Comparison of ENCODE assay signal across 7 cellular contexts in the genomic region with DNA sequence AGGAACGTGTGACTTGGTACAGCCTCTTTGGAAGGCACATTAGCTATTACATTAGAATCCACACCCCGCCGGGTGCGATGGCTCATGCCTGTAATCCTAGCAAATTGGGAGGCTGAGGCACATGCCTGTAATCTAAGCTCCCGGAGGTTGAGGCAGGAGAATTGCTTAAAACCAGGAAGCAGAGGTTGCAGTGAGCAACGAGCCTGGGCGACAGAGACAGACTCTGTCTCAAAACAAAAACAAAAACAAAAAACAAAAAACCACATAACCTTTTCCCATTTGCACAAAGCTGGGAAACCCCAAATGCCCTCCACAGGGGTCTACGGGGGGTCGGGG.
DNase-seq lines count a peak whose midpoint lies in the region; ATAC-seq, FAIRE-seq and TF ChIP-seq lines count a peak whose summit lies in the region.
"Not testable (repeated sequence)": the region's sequence is repeated elsewhere in the genome, so short reads cannot be mapped to it uniquely, and the experiment has no call there.

No MANE protein-coding gene starts in this region.

- not testable (repeated sequence) for H3K9me2 ChIP-seq in SU-DHL-6 (replicated peaks; ENCODE audit: insufficient read depth, low read length)

- H3K4me1 ChIP-seq in GM12878 (ENCODE audit: control insufficient read depth, insufficient read depth, low read length) (peaks cover 25% of the 10 kb centered on the region), heart right ventricle (peaks cover 34 to 88% (median 73%) of the 10 kb centered on the region in 9 donors)

- CTCF ChIA-PET in CD4-positive, alpha-beta T cell (lab: Charles Lee); activated CD8-positive, alpha-beta memory T cell treated with anti-CD3 and anti-CD28 coated beads, Interleukin-2, amount 10 ng/mL, durations not matched to agents 7 days and 5 days (lab: Charles Lee); GM12878 (lab: Yijun Ruan, JAX): not testable (repeated sequence)

- peak overlapping the region; percentile 20 for H3K4me3 Mint-ChIP-seq in CD4-positive, alpha-beta T cell
- H3K4me3 Mint-ChIP-seq in HFFc6 = peak overlapping the region; percentile 70
- H3K4me3 Mint-ChIP-seq in activated CD8-positive, alpha-beta memory T cell treated with anti-CD3 and anti-CD28 coated beads, Interleukin-2, amount 10 ng/mL, durations not matched to agents 7 days and 5 days = peak overlapping the region; percentile 100

- not testable (repeated sequence) for TF ChIP-seq POLR2A in GM12878 (IDR thresholded peaks at IDR 0.05; ENCODE audit: low read depth, low read length)

- peaks cover 66% of the 10 kb centered on the region for H3K79me2 ChIP-seq in SU-DHL-6 (ENCODE audit: insufficient read depth, low read length)
- H3K79me2 ChIP-seq in GM12878 (ENCODE audit: control insufficient read depth, insufficient read depth, low read length) = peaks cover 68% of the 10 kb centered on the region

- WGBS in GM12878 (ENCODE audit: insufficient coverage, insufficient replicate concordance, low lambda C conversion rate, missing lambda C conversion rate) = 42% methylated on average over 8 of the region's 9 CpGs
- WGBS in heart right ventricle, 2 donors = 44 to 61% methylated on average over 8 of the region's 9 CpGs

- intact Hi-C loops in CD4-positive, alpha-beta T cell (cut with DNase I, micrococcal nuclease); GM12878 (cut with micrococcal nuclease; ENCODE audit: unreplicated experiment); heart right ventricle (cut with DNase I): not testable (repeated sequence)

- H3K36me3 ChIP-seq in SU-DHL-6 (ENCODE audit: low read length); GM12878 (ENCODE audit: control insufficient read depth in 2 of 2, insufficient read depth in 2 of 2, low read length in 1 of 2): not testable (repeated sequence)
- H3K36me3 ChIP-seq in heart right ventricle = peaks cover 0 to 16% (median 0%) of the 10 kb centered on the region in 9 donors

- not testable (repeated sequence) for H2AFZ ChIP-seq in SU-DHL-6 (ENCODE audit: low read depth, low read length, severe bottlenecking); GM12878 (ENCODE audit: control insufficient read depth, low read depth, low read length)

- peaks cover 52% of the 10 kb centered on the region for H3K36me3 Mint-ChIP-seq in CD4-positive, alpha-beta T cell (ENCODE audit: low read depth)
- H3K36me3 Mint-ChIP-seq in HFFc6 (ENCODE audit: low read depth) = peaks cover 41% of the 10 kb centered on the region
- H3K36me3 Mint-ChIP-seq in activated CD8-positive, alpha-beta memory T cell treated with anti-CD3 and anti-CD28 coated beads, Interleukin-2, amount 10 ng/mL, durations not matched to agents 7 days and 5 days = peaks cover 41% of the 10 kb centered on the region

- not testable (repeated sequence) for H3K27ac ChIP-seq in CD4-positive, alpha-beta T cell (ENCODE audit: low read depth, low read length); SU-DHL-6 (ENCODE audit: low read depth, low read length)
- H3K27ac ChIP-seq in GM12878 (ENCODE audit: control insufficient read depth, insufficient read depth) (peak overlapping the region; percentile 54; the same call in 1 of the 2 replicates), heart right ventricle (peak overlapping the region; percentile 50 to 92 (median 69))

- TF ChIP-seq EP300 in GM12878 (IDR thresholded peaks at IDR 0.05; ENCODE audit: borderline replicate concordance in 1 of 2, control insufficient read depth in 1 of 2, low read depth in 2 of 2, low read length in 2 of 2) = not testable (repeated sequence)

- H3F3A ChIP-seq in SU-DHL-6 (ENCODE audit: insufficient read depth) = peaks cover 13% of the 10 kb centered on the region

- not testable (repeated sequence) for H3K27ac Mint-ChIP-seq in CD4-positive, alpha-beta T cell; HFFc6
- H3K27ac Mint-ChIP-seq in activated CD8-positive, alpha-beta memory T cell treated with anti-CD3 and anti-CD28 coated beads, Interleukin-2, amount 10 ng/mL, durations not matched to agents 7 days and 5 days = peak overlapping the region; percentile 81

- in situ Hi-C loops in GM12878 (cut with MboI) = not testable (repeated sequence)

- not testable (repeated sequence) for BruUV-seq in GM12878 (replicated peaks; lab: Mats Ljungman, UMichigan)

- not testable (repeated sequence) for FAIRE-seq in GM12878 (lab: Jason Lieb, UNC)

- not testable (repeated sequence) for H3K27me3 Mint-ChIP-seq in CD4-positive, alpha-beta T cell; activated CD8-positive, alpha-beta memory T cell treated with anti-CD3 and anti-CD28 coated beads, Interleukin-2, amount 10 ng/mL, durations not matched to agents 7 days and 5 days
- peaks cover 15% of the 10 kb centered on the region for H3K27me3 Mint-ChIP-seq in HFFc6 (ENCODE audit: insufficient read depth)

- H3K9ac ChIP-seq in SU-DHL-6 (ENCODE audit: low read length); GM12878 (ENCODE audit: control insufficient read depth, insufficient read depth, low read length): not testable (repeated sequence)

- not testable (repeated sequence) for ATAC-seq in CD4-positive, alpha-beta T cell (ENCODE audit: poor library complexity); activated CD8-positive, alpha-beta memory T cell treated with anti-CD3 and anti-CD28 coated beads, Interleukin-2, amount 10 ng/mL, durations not matched to agents 7 days and 5 days; GM12878; heart right ventricle

- RAD21 ChIA-PET in GM12878 (lab: Charles Lee; ENCODE audit: unreplicated experiment) = interaction anchor here (0.9 kb wide), 2 partner anchors 10 to 214 kb away, joined by 3 read pairs; no protein-coding TSS in a partner anchor

- SMC1A ChIA-PET in GM12878 (lab: Charles Lee; ENCODE audit: uncharacterized antibody, unreplicated experiment) = not testable (repeated sequence)

- POLR2A ChIA-PET in CD4-positive, alpha-beta T cell (lab: Charles Lee); GM12878 (lab: Charles Lee): not testable (repeated sequence)

- peak overlapping the region; percentile 41 for H3K4me2 ChIP-seq in SU-DHL-6 (ENCODE audit: low read depth, low read length, poor library complexity, severe bottlenecking)
- 0 out of 2 replicates have a peak overlapping the region, but pooled peaks have one; percentile 9 for H3K4me2 ChIP-seq in GM12878 (ENCODE audit: control insufficient read depth, insufficient read depth)

- not testable (repeated sequence) for H3K9me3 Mint-ChIP-seq in CD4-positive, alpha-beta T cell; HFFc6; activated CD8-positive, alpha-beta memory T cell treated with anti-CD3 and anti-CD28 coated beads, Interleukin-2, amount 10 ng/mL, durations not matched to agents 7 days and 5 days (ENCODE audit: low read depth)

- not testable (repeated sequence) for H3K9me3 ChIP-seq in CD4-positive, alpha-beta T cell (ENCODE audit: control insufficient read depth, low read length); SU-DHL-6 (ENCODE audit: insufficient read depth, low read length); GM12878 (replicated peaks; ENCODE audit: control insufficient read depth, insufficient read depth, low read length); heart right ventricle

- H3K4me3 ChIP-seq in SU-DHL-6 (ENCODE audit: insufficient read depth, low read length, poor library complexity, severe bottlenecking); heart right ventricle: not testable (repeated sequence)
- H3K4me3 ChIP-seq in GM12878 (peak overlapping the region; percentile 62; the same call in 1 of the 2 replicates), retinal pigment epithelial cell (ENCODE audit: low read length) (peak overlapping the region; percentile 21)

- not testable (repeated sequence) for H4K20me1 ChIP-seq in SU-DHL-6 (ENCODE audit: low read depth, low read length); GM12878 (ENCODE audit: control insufficient read depth, insufficient read depth)

- not testable (repeated sequence) for DNase-seq in CD4-positive, alpha-beta T cell; HFFc6; activated CD8-positive, alpha-beta memory T cell treated with anti-CD3 and anti-CD28 coated beads, Interleukin-2, amount 10 ng/mL, durations not matched to agents 7 days and 5 days; GM12878 (ENCODE audit: low read depth, low spot score); heart right ventricle; retinal pigment epithelial cell (ENCODE audit: low read depth)

- TF ChIP-seq RAD21 in GM12878 (IDR thresholded peaks at IDR 0.05; ENCODE audit: insufficient read depth, low read depth, low read length) = not testable (repeated sequence)

- H3K27me3 ChIP-seq in CD4-positive, alpha-beta T cell (ENCODE audit: control insufficient read depth, insufficient read depth, low read length); SU-DHL-6 (ENCODE audit: low read length); GM12878 (replicated peaks in 1 of 2; ENCODE audit: control insufficient read depth in 2 of 2, insufficient read depth in 2 of 2, low read length in 1 of 2); heart right ventricle: not testable (repeated sequence)

- TF ChIP-seq CTCF in CD4-positive, alpha-beta T cell (IDR thresholded peaks at IDR 0.05); HFFc6 (IDR thresholded peaks at IDR 0.05); SU-DHL-6 (IDR thresholded peaks at IDR 0.05; ENCODE audit: insufficient read depth, low read length, poor library complexity, severe bottlenecking); GM12878 (IDR thresholded peaks at IDR 0.05 in 2 of 3, conservative IDR thresholded peaks at IDR 0.05 in 1 of 3; ENCODE audit: control insufficient read depth in 2 of 3, extremely low read depth in 1 of 3, insufficient read depth in 1 of 3, low read depth in 3 of 3, low read length in 3 of 3); heart right ventricle (IDR thresholded peaks at IDR 0.05); retinal pigment epithelial cell (conservative IDR thresholded peaks at IDR 0.05; ENCODE audit: low read depth, low read length): not testable (repeated sequence)

- H3K4me1 Mint-ChIP-seq in CD4-positive, alpha-beta T cell (ENCODE audit: low read depth) = peaks cover 49% of the 10 kb centered on the region
- H3K4me1 Mint-ChIP-seq in HFFc6 (ENCODE audit: low read depth) = peaks cover 63% of the 10 kb centered on the region
- H3K4me1 Mint-ChIP-seq in activated CD8-positive, alpha-beta memory T cell treated with anti-CD3 and anti-CD28 coated beads, Interleukin-2, amount 10 ng/mL, durations not matched to agents 7 days and 5 days = peaks cover 44% of the 10 kb centered on the region

Comparison
In these comparisons a context has a peak if more than half of its experiments do, and no peak if none do; other contexts are left out.
1. H3K4me3 Mint-ChIP-seq: peak in every context shown above with its lines; median percentile 100 in activated CD8-positive, alpha-beta memory T cell treated with anti-CD3 and anti-CD28 coated beads, Interleukin-2, amount 10 ng/mL, durations not matched to agents 7 days and 5 days; 70 in HFFc6; 20 in CD4-positive, alpha-beta T cell.